19 cellular contexts compared by ENCODE assay signal in the genomic region with DNA sequence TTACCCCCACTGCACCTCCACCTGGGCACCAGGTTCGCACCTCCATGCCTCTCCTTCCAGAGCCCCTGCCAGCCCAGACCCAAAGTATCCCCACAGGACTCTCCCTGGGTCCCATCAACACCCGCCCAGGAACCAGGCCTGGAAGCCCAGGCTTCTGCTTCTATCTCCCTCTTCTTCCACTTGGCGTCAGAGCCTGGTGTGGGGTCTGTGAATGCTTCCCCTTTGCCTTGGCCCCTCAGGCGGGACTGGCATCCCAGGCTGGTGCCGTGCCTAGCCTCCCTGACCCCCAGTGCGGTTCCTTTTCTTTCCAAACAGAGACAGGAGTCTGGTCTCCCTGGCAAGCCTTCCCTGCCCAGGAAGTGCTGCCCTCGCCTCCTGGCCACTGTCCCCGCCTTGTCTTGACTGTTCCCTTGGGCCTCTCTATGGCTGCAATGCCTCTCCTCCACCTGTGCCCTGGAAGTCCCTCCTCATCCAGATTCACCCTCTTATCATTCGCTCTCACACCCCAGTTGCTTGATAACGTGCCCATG.
"Had no signal": no experiment of that assay in that cellular context is flagged by ENCODE, and none has a peak within 500 bp of the region (broad histone marks: within the 10 kb centered on the region; RNA-seq: fewer than 3 reads in every experiment).

No MANE protein-coding gene starts in this region.

- H3K4me1 ChIP-seq: left ventricle myocardium inferior, testis had no signal

- H3K27ac Mint-ChIP-seq: effector memory CD8-positive, alpha-beta T cell; stimulated activated naive B cell treated with anti-CD40 and anti-IgM and Interleukin-4, amounts not matched to agents 10 μg/mL and 1 μg/mL and 100 μg/mL, for 72 hours had no signal

- H3K4me3 ChIP-seq: esophagus squamous epithelium, left ventricle myocardium inferior, lower lobe of right lung, spleen, testis, tibial nerve had no signal

- ATAC-seq: effector memory CD8-positive, alpha-beta T cell; left cardiac atrium; lower lobe of right lung; natural killer cell treated with Interleukin-12 subunit alpha and Interleukin-12 subunit beta and Interleukin-15 and Interleukin-18, amount 100 ng/mL, for 72 hours; sciatic nerve; stimulated activated naive CD8-positive, alpha-beta T cell treated with anti-CD3 and anti-CD28 coated beads, Interleukin-15, amount 100 ng/mL, for 72 hours had no signal

- H3K27ac ChIP-seq: left ventricle myocardium inferior, lower lobe of right lung, spleen, testis, tibial nerve had no signal

- DNase-seq: effector memory CD8-positive, alpha-beta T cell; esophagus squamous epithelium; foreskin fibroblast; kidney; left cardiac atrium; left ventricle myocardium inferior; lower lobe of right lung; mesenchymal stem cell; midbrain; spleen; stimulated activated CD4-positive, alpha-beta T cell treated with anti-CD3 and anti-CD28 coated beads, Interleukin-15, amount 100 ng/mL, for 24 hours; stimulated activated CD4-positive, alpha-beta T cell treated with anti-CD3 and anti-CD28 coated beads, Interleukin-1b, Interleukin-23, amount 100 ng/mL, for 48 hours; stimulated activated CD4-positive, alpha-beta T cell treated with anti-CD3 and anti-CD28 coated beads, Interleukin-4, amount 100 ng/mL, for 24 hours; stimulated activated naive B cell treated with anti-CD40 and anti-IgM and Interleukin-4, amounts not matched to agents 10 μg/mL and 1 μg/mL and 100 μg/mL, for 72 hours; stimulated activated naive CD8-positive, alpha-beta T cell treated with anti-CD3 and anti-CD28 coated beads, Interleukin-15, amount 100 ng/mL, for 72 hours; testis had no signal

- H3K9me3 Mint-ChIP-seq: effector memory CD8-positive, alpha-beta T cell; natural killer cell treated with Interleukin-12 subunit alpha and Interleukin-12 subunit beta and Interleukin-15 and Interleukin-18, amount 100 ng/mL, for 72 hours; stimulated activated naive B cell treated with anti-CD40 and anti-IgM and Interleukin-4, amounts not matched to agents 10 μg/mL and 1 μg/mL and 100 μg/mL, for 72 hours; stimulated activated naive CD8-positive, alpha-beta T cell treated with anti-CD3 and anti-CD28 coated beads, Interleukin-15, amount 100 ng/mL, for 72 hours had no signal

- H3K9me3 ChIP-seq: esophagus squamous epithelium, left ventricle myocardium inferior, lower lobe of right lung, spleen, testis, tibial nerve had no signal

- H3K4me3 Mint-ChIP-seq: effector memory CD8-positive, alpha-beta T cell; natural killer cell treated with Interleukin-12 subunit alpha and Interleukin-12 subunit beta and Interleukin-15 and Interleukin-18, amount 100 ng/mL, for 72 hours; stimulated activated naive B cell treated with anti-CD40 and anti-IgM and Interleukin-4, amounts not matched to agents 10 μg/mL and 1 μg/mL and 100 μg/mL, for 72 hours; stimulated activated naive CD8-positive, alpha-beta T cell treated with anti-CD3 and anti-CD28 coated beads, Interleukin-15, amount 100 ng/mL, for 72 hours had no signal

- H3K27me3 ChIP-seq: esophagus squamous epithelium, testis, tibial nerve had no signal

- H3K36me3 ChIP-seq: esophagus squamous epithelium, left ventricle myocardium inferior, lower lobe of right lung, spleen had no signal

- H3K36me3 Mint-ChIP-seq: natural killer cell treated with Interleukin-12 subunit alpha and Interleukin-12 subunit beta and Interleukin-15 and Interleukin-18, amount 100 ng/mL, for 72 hours; stimulated activated naive B cell treated with anti-CD40 and anti-IgM and Interleukin-4, amounts not matched to agents 10 μg/mL and 1 μg/mL and 100 μg/mL, for 72 hours had no signal
